ENCODE assay signal across 1 cellular context in genomic region chr17:70071127-70071526, GRCh38.
TF ChIP-seq lines count a peak whose summit lies in the region.

No MANE protein-coding gene starts in this region.

TF ChIP-seq in A549, 52 proteins besides CTCF, POLR2A, EP300 and RAD21:
- TF ChIP-seq BHLHE40 (IDR thresholded peaks at IDR 0.05; ENCODE audit: low read depth, low read length) (no peak), E2F6 (IDR thresholded peaks at IDR 0.05; ENCODE audit: borderline replicate concordance, low read depth) (no peak), FOXS1 (CRISPR knock-in tag; IDR thresholded peaks at IDR 0.05) (no peak), FOSL2 (IDR thresholded peaks at IDR 0.05) (no peak), FOSL2 (CRISPR knock-in tag; IDR thresholded peaks at IDR 0.05) (no peak), JUN (IDR thresholded peaks at IDR 0.05) (no peak), RCOR1 (IDR thresholded peaks at IDR 0.05; ENCODE audit: low read depth, low read length) (no peak), CEBPB (IDR thresholded peaks at IDR 0.05) (no peak), EHMT2 (IDR thresholded peaks at IDR 0.05; ENCODE audit: low read depth) (no peak)
